ENCODE assay signal across 1 cellular context in the genomic region with DNA sequence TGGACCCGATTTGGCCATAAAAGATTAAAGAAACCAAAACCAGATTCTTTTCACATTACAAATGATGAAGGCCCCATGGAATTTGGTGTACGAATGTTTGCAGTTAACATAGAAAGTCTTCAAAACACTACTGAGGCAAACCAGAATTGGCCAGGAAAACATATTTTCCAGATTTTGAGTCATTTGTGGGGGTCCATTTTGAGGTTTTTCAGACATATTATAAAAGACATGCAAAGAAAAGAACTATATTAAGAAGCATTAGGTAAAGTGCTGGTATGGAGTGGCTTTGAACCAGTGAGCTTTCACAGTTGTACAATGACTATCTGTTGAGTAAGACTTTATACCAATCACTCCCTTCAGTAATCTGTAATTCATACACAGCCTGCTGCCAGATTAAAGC.
TF ChIP-seq lines count a peak whose summit lies in the region.

No MANE protein-coding gene starts in this region.

TF ChIP-seq in HepG2, 621 proteins besides CTCF, POLR2A, EP300 and RAD21 (continued from another document):
- TF ChIP-seq, protein P1, sequence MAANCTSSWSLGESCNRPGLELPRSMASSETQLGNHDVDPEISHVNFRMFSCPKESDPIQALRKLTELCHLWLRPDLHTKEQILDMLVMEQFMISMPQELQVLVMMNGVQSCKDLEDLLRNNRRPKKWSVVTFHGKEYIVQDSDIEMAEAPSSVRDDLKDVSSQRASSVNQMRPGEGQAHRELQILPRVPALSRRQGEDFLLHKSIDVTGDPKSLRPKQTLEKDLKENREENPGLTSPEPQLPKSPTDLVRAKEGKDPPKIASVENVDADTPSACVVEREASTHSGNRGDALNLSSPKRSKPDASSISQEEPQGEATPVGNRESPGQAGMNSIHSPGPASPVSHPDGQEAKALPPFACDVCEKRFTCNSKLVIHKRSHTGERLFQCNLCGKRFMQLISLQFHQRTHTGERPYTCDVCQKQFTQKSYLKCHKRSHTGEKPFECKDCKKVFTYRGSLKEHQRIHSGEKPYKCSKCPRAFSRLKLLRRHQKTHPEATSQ (CRISPR knock-in tag; IDR thresholded peaks at IDR 0.05; ENCODE audit: borderline replicate concordance) = no peak
- TF ChIP-seq, protein P2, sequence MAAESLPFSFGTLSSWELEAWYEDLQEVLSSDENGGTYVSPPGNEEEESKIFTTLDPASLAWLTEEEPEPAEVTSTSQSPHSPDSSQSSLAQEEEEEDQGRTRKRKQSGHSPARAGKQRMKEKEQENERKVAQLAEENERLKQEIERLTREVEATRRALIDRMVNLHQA (CRISPR knock-in tag; IDR thresholded peaks at IDR 0.05) = no peak
- TF ChIP-seq ZBTB1 (CRISPR knock-in tag; IDR thresholded peaks at IDR 0.05; ENCODE audit: borderline replicate concordance) (no peak), KDM6A (CRISPR knock-in tag; IDR thresholded peaks at IDR 0.05; ENCODE audit: low read depth) (no peak), PITX1 (CRISPR knock-in tag; IDR thresholded peaks at IDR 0.05) (no peak), ETV6 (CRISPR knock-in tag; conservative IDR thresholded peaks at IDR 0.05) (no peak)
- TF ChIP-seq, protein P3, sequence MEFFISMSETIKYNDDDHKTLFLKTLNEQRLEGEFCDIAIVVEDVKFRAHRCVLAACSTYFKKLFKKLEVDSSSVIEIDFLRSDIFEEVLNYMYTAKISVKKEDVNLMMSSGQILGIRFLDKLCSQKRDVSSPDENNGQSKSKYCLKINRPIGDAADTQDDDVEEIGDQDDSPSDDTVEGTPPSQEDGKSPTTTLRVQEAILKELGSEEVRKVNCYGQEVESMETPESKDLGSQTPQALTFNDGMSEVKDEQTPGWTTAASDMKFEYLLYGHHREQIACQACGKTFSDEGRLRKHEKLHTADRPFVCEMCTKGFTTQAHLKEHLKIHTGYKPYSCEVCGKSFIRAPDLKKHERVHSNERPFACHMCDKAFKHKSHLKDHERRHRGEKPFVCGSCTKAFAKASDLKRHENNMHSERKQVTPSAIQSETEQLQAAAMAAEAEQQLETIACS (CRISPR knock-in tag; IDR thresholded peaks at IDR 0.05) = no peak
